Comparison of ENCODE assay signal across 9 cellular contexts in the genomic region with DNA sequence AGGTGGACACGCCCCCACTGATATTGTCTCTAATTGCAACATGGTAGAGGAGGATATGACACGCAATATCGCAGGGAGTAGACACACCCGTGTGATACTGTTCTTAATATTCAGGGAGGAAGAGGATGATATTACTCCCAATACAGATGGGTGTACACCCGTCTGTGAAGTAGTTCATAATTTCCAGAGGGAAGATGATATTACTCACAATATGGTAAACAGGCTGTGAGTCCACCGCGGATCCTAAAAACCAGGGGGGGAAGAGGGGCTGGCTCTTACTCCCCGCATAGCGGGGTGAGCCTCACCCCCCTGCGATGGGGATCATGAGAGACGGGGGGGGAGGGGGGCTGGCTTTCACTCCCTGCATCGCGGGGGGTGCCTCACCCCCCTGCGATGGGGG. TPM values are rescaled to one million over a fixed set of nuclear protein-coding genes. Genes with fewer than 3 reads are reported as not detected.
"Had no signal": no experiment of that assay in that cellular context is flagged by ENCODE, and none has a peak within 500 bp of the region (broad histone marks: within the 10 kb centered on the region; RNA-seq: fewer than 3 reads in every experiment).

No MANE protein-coding gene starts in this region.

RNA-seq across cellular contexts. Expression of a gene that starts 52.4 kb away (rescaled TPM):
- total RNA-seq: HT-29, LHCN-M2, MCF 10A, OCI-LY7, PC-9, Peyer's patch, Right ventricle myocardium inferior, RPMI7951, SJCRH30 had no signal
